39 cellular contexts compared by ENCODE assay signal in the genomic region with DNA sequence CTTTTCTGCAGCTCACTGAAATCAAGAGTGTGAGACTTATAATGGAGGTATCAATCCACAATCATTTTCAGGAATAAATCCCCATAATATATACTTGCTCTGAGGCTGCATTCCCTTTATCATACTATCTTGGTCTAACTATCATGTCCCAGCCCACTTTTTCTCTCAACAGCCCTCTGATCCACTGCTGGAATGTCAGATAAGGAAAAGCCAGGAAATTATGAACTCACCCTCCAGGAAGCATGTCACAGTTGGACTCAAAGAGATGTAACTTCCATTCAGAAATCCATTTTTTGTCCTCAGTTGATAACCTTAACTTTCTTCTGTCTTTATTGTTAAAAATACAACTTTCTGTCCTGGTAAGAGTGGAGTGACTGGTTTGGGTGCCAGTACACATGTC.
"Had no signal": no experiment of that assay in that cellular context is flagged by ENCODE, and none has a peak within 500 bp of the region (broad histone marks: within the 10 kb centered on the region; RNA-seq: fewer than 3 reads in every experiment).

No MANE protein-coding gene starts in this region.

- H3K27me3 Mint-ChIP-seq: activated naive CD4-positive, alpha-beta T cell treated with anti-CD3 and anti-CD28 coated beads, Interleukin-2, amount 10 ng/mL, durations not matched to agents 7 days and 5 days; activated naive CD4-positive, alpha-beta T cell treated with anti-CD3 and anti-CD28 coated beads, Interleukin-2, amount 50 U/mL, for 24 hours; activated naive CD8-positive, alpha-beta T cell; activated naive CD8-positive, alpha-beta T cell treated with anti-CD3 and anti-CD28 coated beads for 36 hours; activated naive CD8-positive, alpha-beta T cell treated with anti-CD3 and anti-CD28 coated beads, Interleukin-2, amount 10 ng/mL, durations not matched to agents 7 days and 5 days; activated T-helper 17 cell treated with anti-CD3 and anti-CD28 coated beads, Interleukin-2, amount 50 U/mL, for 72 hours; brain; central memory CD8-positive, alpha-beta T cell had no signal

- H3K27ac Mint-ChIP-seq: activated naive CD4-positive, alpha-beta T cell treated with anti-CD3 and anti-CD28 coated beads for 36 hours; activated naive CD4-positive, alpha-beta T cell treated with anti-CD3 and anti-CD28 coated beads, Interleukin-2, amount 10 ng/mL, durations not matched to agents 7 days and 5 days; activated naive CD4-positive, alpha-beta T cell treated with anti-CD3 and anti-CD28 coated beads, Interleukin-2, amount 50 U/mL, for 24 hours; activated naive CD4-positive, alpha-beta T cell treated with anti-CD3 and anti-CD28 coated beads, Interleukin-2, amount 50 U/mL, for 72 hours; activated naive CD8-positive, alpha-beta T cell; activated naive CD8-positive, alpha-beta T cell treated with anti-CD3 and anti-CD28 coated beads for 36 hours; activated naive CD8-positive, alpha-beta T cell treated with anti-CD3 and anti-CD28 coated beads, Interleukin-2, amount 10 ng/mL, durations not matched to agents 7 days and 5 days; activated T-cell treated with anti-CD3 and anti-CD28 coated beads, Interleukin-2, amount 50 U/mL, for 24 hours; activated T-cell treated with anti-CD3 and anti-CD28 coated beads, Interleukin-2, amount 50 U/mL, for 72 hours; activated T-helper 1 cell treated with anti-CD3 and anti-CD28 coated beads, Interleukin-12 subunit alpha, Interleukin-12 subunit beta, Interleukin-2, Interleukin-4 antibody, amounts not matched to agents 30 ng/mL and 10 ng/mL and 1 ng/mL, durations not matched to agents 14 hours and 24 hours and 36 hours; activated T-helper 17 cell treated with anti-CD3 and anti-CD28 coated beads, Interleukin-2, amount 50 U/mL, for 72 hours; activated T-helper 2 cell treated with anti-CD3 and anti-CD28 coated beads, Interferon-gamma antibody, Interleukin-2, Interleukin-4, amounts not matched to agents 10 μg/mL and 5 μg/mL and 100 μg/mL, durations not matched to agents 14 hours and 24 hours and 36 hours; brain had no signal

- FAIRE-seq: bronchial epithelial cell had no signal

- ATAC-seq: activated T-cell treated with anti-CD3 and anti-CD28 coated beads, Interleukin-2, amount 50 U/mL, for 4 hours; activated T-helper 17 cell treated with anti-CD3 and anti-CD28 coated beads, Interleukin-2, amount 50 U/mL, for 72 hours; body of pancreas had no signal

- H3K4me3 ChIP-seq: adrenal gland, ascending aorta, body of pancreas, breast epithelium, cardiac muscle cell had no signal

- H3K4me3 Mint-ChIP-seq: activated naive CD4-positive, alpha-beta T cell treated with anti-CD3 and anti-CD28 coated beads for 36 hours; activated naive CD4-positive, alpha-beta T cell treated with anti-CD3 and anti-CD28 coated beads, Interleukin-2, amount 10 ng/mL, durations not matched to agents 7 days and 5 days; activated naive CD4-positive, alpha-beta T cell treated with anti-CD3 and anti-CD28 coated beads, Interleukin-2, amount 50 U/mL, for 24 hours; activated naive CD8-positive, alpha-beta T cell; activated naive CD8-positive, alpha-beta T cell treated with anti-CD3 and anti-CD28 coated beads for 36 hours; activated naive CD8-positive, alpha-beta T cell treated with anti-CD3 and anti-CD28 coated beads, Interleukin-2, amount 10 ng/mL, durations not matched to agents 7 days and 5 days; activated T-cell treated with anti-CD3 and anti-CD28 coated beads, Interleukin-2, amount 50 U/mL, for 24 hours; activated T-cell treated with anti-CD3 and anti-CD28 coated beads, Interleukin-2, amount 50 U/mL, for 4 hours; activated T-cell treated with anti-CD3 and anti-CD28 coated beads, Interleukin-2, amount 50 U/mL, for 72 hours; activated T-helper 1 cell treated with anti-CD3 and anti-CD28 coated beads, Interleukin-12 subunit alpha, Interleukin-12 subunit beta, Interleukin-2, Interleukin-4 antibody, amounts not matched to agents 30 ng/mL and 10 ng/mL and 1 ng/mL, durations not matched to agents 14 hours and 24 hours and 36 hours; activated T-helper 17 cell treated with anti-CD3 and anti-CD28 coated beads, Interleukin-2, amount 50 U/mL, for 72 hours; brain; central memory CD8-positive, alpha-beta T cell had no signal

- H3K27ac ChIP-seq: adrenal gland, ascending aorta, body of pancreas, brain microvascular endothelial cell, breast epithelium, cardiac muscle cell had no signal

- H3K36me3 Mint-ChIP-seq: activated naive CD4-positive, alpha-beta T cell treated with anti-CD3 and anti-CD28 coated beads, Interleukin-2, amount 10 ng/mL, durations not matched to agents 7 days and 5 days; activated naive CD4-positive, alpha-beta T cell treated with anti-CD3 and anti-CD28 coated beads, Interleukin-2, amount 50 U/mL, for 24 hours; activated naive CD4-positive, alpha-beta T cell treated with anti-CD3 and anti-CD28 coated beads, Interleukin-2, amount 50 U/mL, for 72 hours; activated naive CD8-positive, alpha-beta T cell; activated naive CD8-positive, alpha-beta T cell treated with anti-CD3 and anti-CD28 coated beads for 36 hours; activated naive CD8-positive, alpha-beta T cell treated with anti-CD3 and anti-CD28 coated beads, Interleukin-2, amount 10 ng/mL, durations not matched to agents 7 days and 5 days had no signal

- H3K36me3 ChIP-seq: adrenal gland, ascending aorta, brain microvascular endothelial cell, breast epithelium, cardiac muscle cell had no signal

- DNase-seq: activated effector memory CD4-positive, alpha-beta T cell treated with anti-CD3 and anti-CD28 coated beads, Interleukin-2, amount 50 U/mL, for 16 hours; activated effector memory CD4-positive, alpha-beta T cell treated with Interleukin-2 at 50 U/mL for 16 hours; activated gamma-delta T cell; activated gamma-delta T cell treated with Interleukin-2 at 50 U/mL for 16 hours; activated naive CD4-positive, alpha-beta T cell; activated naive CD4-positive, alpha-beta T cell treated with anti-CD3 and anti-CD28 coated beads for 36 hours; activated naive CD4-positive, alpha-beta T cell treated with anti-CD3 and anti-CD28 coated beads, Interleukin-2, amount 10 ng/mL, durations not matched to agents 7 days and 5 days; activated naive CD4-positive, alpha-beta T cell treated with anti-CD3 and anti-CD28 coated beads, Interleukin-2, amount 50 U/mL, for 16 hours; activated naive CD4-positive, alpha-beta T cell treated with Interleukin-2 at 50 U/mL for 16 hours; activated naive CD8-positive, alpha-beta T cell treated with anti-CD3 and anti-CD28 coated beads for 36 hours; activated naive CD8-positive, alpha-beta T cell treated with anti-CD3 and anti-CD28 coated beads, Interleukin-2, amount 10 ng/mL, durations not matched to agents 7 days and 5 days; activated T-cell treated with anti-CD3 and anti-CD28 coated beads for 4 hours; activated T-cell treated with anti-CD3 and anti-CD28 coated beads, Interleukin-2, amount 50 U/mL, for 1 hour; activated T-cell treated with anti-CD3 and anti-CD28 coated beads, Interleukin-2, amount 50 U/mL, for 24 hours; activated T-cell treated with anti-CD3 and anti-CD28 coated beads, Interleukin-2, amount 50 U/mL, for 4 hours; activated T-cell treated with anti-CD3 and anti-CD28 coated beads, Interleukin-2, amount 50 U/mL, for 48 hours; activated T-cell treated with anti-CD3 and anti-CD28 coated beads, Interleukin-2, amount 50 U/mL, for 72 hours; adrenal gland; amniotic stem cell; amygdala; anterior cingulate cortex; aorta; body of pancreas; brain microvascular endothelial cell; caudate nucleus; central memory CD4-positive, alpha-beta T cell; cerebellar nuclear complex had no signal

- H3K9me3 Mint-ChIP-seq: activated naive CD4-positive, alpha-beta T cell treated with anti-CD3 and anti-CD28 coated beads for 36 hours; activated naive CD4-positive, alpha-beta T cell treated with anti-CD3 and anti-CD28 coated beads, Interleukin-2, amount 50 U/mL, for 24 hours; activated naive CD8-positive, alpha-beta T cell treated with anti-CD3 and anti-CD28 coated beads for 36 hours; activated naive CD8-positive, alpha-beta T cell treated with anti-CD3 and anti-CD28 coated beads, Interleukin-2, amount 10 ng/mL, durations not matched to agents 7 days and 5 days; activated T-cell treated with anti-CD3 and anti-CD28 coated beads, Interleukin-2, amount 50 U/mL, for 4 hours; activated T-helper 1 cell treated with anti-CD3 and anti-CD28 coated beads, Interleukin-12 subunit alpha, Interleukin-12 subunit beta, Interleukin-2, Interleukin-4 antibody, amounts not matched to agents 30 ng/mL and 10 ng/mL and 1 ng/mL, durations not matched to agents 14 hours and 24 hours and 36 hours; activated T-helper 2 cell treated with anti-CD3 and anti-CD28 coated beads, Interferon-gamma antibody, Interleukin-2, Interleukin-4, amounts not matched to agents 10 μg/mL and 5 μg/mL and 100 μg/mL, durations not matched to agents 14 hours and 24 hours and 36 hours had no signal

- H3K27me3 ChIP-seq: ascending aorta, body of pancreas, brain microvascular endothelial cell, cardiac muscle cell had no signal

- H3K9me3 ChIP-seq: adrenal gland, ascending aorta, body of pancreas had no signal

- H3K4me1 ChIP-seq: adrenal gland, ascending aorta, body of pancreas, breast epithelium had no signal

- H3K4me1 Mint-ChIP-seq: activated naive CD4-positive, alpha-beta T cell treated with anti-CD3 and anti-CD28 coated beads, Interleukin-2, amount 10 ng/mL, durations not matched to agents 7 days and 5 days; activated naive CD4-positive, alpha-beta T cell treated with anti-CD3 and anti-CD28 coated beads, Interleukin-2, amount 50 U/mL, for 24 hours; activated naive CD8-positive, alpha-beta T cell treated with anti-CD3 and anti-CD28 coated beads for 36 hours; activated naive CD8-positive, alpha-beta T cell treated with anti-CD3 and anti-CD28 coated beads, Interleukin-2, amount 10 ng/mL, durations not matched to agents 7 days and 5 days; activated T-helper 17 cell treated with anti-CD3 and anti-CD28 coated beads, Interleukin-2, amount 50 U/mL, for 72 hours; brain; central memory CD8-positive, alpha-beta T cell had no signal
